Comparison of ENCODE assay signal across 8 cellular contexts in the genomic region with DNA sequence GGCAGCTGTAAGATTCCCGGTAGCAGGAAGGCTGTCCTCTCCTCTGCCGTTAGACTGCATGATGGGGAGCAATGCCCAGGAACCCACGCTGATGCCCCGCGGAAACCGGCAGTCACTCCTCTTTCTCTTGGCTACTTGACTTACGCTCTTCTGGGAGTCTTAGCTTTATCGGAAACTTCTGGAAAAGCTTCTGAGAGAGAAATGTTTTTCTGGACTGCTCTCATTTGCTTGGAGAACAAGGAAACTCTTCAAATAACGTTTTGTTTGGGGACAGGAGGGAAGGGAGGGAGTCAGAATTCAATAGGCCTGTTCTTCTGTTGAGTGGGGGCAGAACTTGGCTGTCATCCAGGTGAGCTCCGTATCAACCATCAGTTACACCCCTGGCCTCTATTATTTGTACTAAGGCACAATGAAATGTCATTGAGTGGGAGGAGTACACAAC.
A peak's percentile ranks its signal among the peaks of the same experiment; 100 is the strongest.
DNase-seq lines count a peak whose midpoint lies in the region; ATAC-seq and TF ChIP-seq lines count a peak whose summit lies in the region.

No MANE protein-coding gene starts in this region.

- TF ChIP-seq CTCF in AG09309 (IDR thresholded peaks at IDR 0.05; ENCODE audit: control insufficient read depth, insufficient read depth, low read depth, low read length, missing control alignments) (no peak), heart left ventricle (IDR thresholded peaks at IDR 0.05) (no peak)
- TF ChIP-seq CTCF in activated CD8-positive, alpha-beta T cell treated with anti-CD3 and anti-CD28 coated beads for 36 hours (IDR thresholded peaks at IDR 0.05), result no peak

- H3K4me1 Mint-ChIP-seq in activated CD8-positive, alpha-beta T cell treated with anti-CD3 and anti-CD28 coated beads for 36 hours (ENCODE audit: low read depth), result peaks cover 28% of the 10 kb centered on the region

- H3K4me1 ChIP-seq in heart left ventricle, result peaks cover 0 to 39% (median 13%) of the 10 kb centered on the region in 12 donors

- no peaks in the 10 kb centered on the region for H3K9me3 Mint-ChIP-seq in activated CD8-positive, alpha-beta T cell treated with anti-CD3 and anti-CD28 coated beads for 36 hours

- no peaks in the 10 kb centered on the region for H3K27me3 Mint-ChIP-seq in activated CD8-positive, alpha-beta T cell treated with anti-CD3 and anti-CD28 coated beads for 36 hours

- H3K9me3 ChIP-seq in heart left ventricle, result no peaks in the 10 kb centered on the region

- H3K27me3 ChIP-seq in heart left ventricle, result no peaks in the 10 kb centered on the region

- POLR2A ChIA-PET in activated CD8-positive, alpha-beta T cell treated with anti-CD3 and anti-CD28 coated beads for 36 hours (lab: Charles Lee), result interaction anchor here (1.7 kb wide), 1 partner anchor 9 kb away, joined by 3 read pairs; no protein-coding TSS in a partner anchor

- H3K4me3 Mint-ChIP-seq in activated CD8-positive, alpha-beta T cell treated with anti-CD3 and anti-CD28 coated beads for 36 hours, result peak overlapping the region; percentile 72

- peak overlapping the region; percentile 89 for H3K27ac Mint-ChIP-seq in activated CD8-positive, alpha-beta T cell treated with anti-CD3 and anti-CD28 coated beads for 36 hours

- DNase-seq in AG09309 (ENCODE audit: low read depth), result no peak
- DNase-seq in NCI-H1092 treated with DMSO at 0.1 percent for 48 hours (lab: John Stamatoyannopoulos, UW), result peak; percentile 98
- DNase-seq in activated CD8-positive, alpha-beta T cell treated with anti-CD3 and anti-CD28 coated beads for 36 hours, result peak; percentile 34
- DNase-seq in heart left ventricle, result peak in 4 of 5 donors; percentile 55 to 80 (median 74)
- peak; percentile 93 for DNase-seq in putamen (ENCODE audit: low spot score)
- DNase-seq in SKM-1 (lab: John Stamatoyannopoulos, UW; ENCODE audit: unreplicated experiment), result no peak

- 23 to 41% (median 35%) methylated on average over 10 of the region's 10 CpGs for WGBS in heart left ventricle, 4 donors

- H3K36me3 Mint-ChIP-seq in activated CD8-positive, alpha-beta T cell treated with anti-CD3 and anti-CD28 coated beads for 36 hours (ENCODE audit: low read depth), result no peaks in the 10 kb centered on the region

- TF ChIP-seq POLR2A in heart left ventricle (IDR thresholded peaks at IDR 0.05), result peak in 1 of 2 donors; percentile 28

- intact Hi-C loops in activated CD8-positive, alpha-beta T cell treated with anti-CD3 and anti-CD28 coated beads for 36 hours (cut with micrococcal nuclease), result no loop called here
- intact Hi-C loops in heart left ventricle (cut with DNase I), result loop anchor here in 2 of 10 donors (2.0 to 5.0 kb wide), 2 partner anchors 52 to 180 kb away; no protein-coding TSS in a partner anchor

- H3K4me3 ChIP-seq in AG09309 (ENCODE audit: control insufficient read depth, low read depth, low read length), result peak overlapping the region; percentile 3; the same call in 1 of the 2 replicates
- peak overlapping the region in 11 of 12 donors; percentile 12 to 60 (median 44) for H3K4me3 ChIP-seq in heart left ventricle

- no peaks in the 10 kb centered on the region for H3K36me3 ChIP-seq in heart left ventricle

- H3K27ac ChIP-seq in heart left ventricle, result peak overlapping the region; percentile 75 to 97 (median 88)

- ATAC-seq in activated CD8-positive, alpha-beta T cell treated with anti-CD3 and anti-CD28 coated beads for 36 hours, result no peak
- ATAC-seq in heart left ventricle (peak; percentile 81 to 92 (median 89)), GM21825 (IDR thresholded peaks at IDR 0.05; ENCODE audit: unreplicated experiment) (no peak), GM19035 (IDR thresholded peaks at IDR 0.05; ENCODE audit: unreplicated experiment) (no peak)

- CTCF ChIA-PET in activated CD8-positive, alpha-beta T cell treated with anti-CD3 and anti-CD28 coated beads for 36 hours (lab: Charles Lee), result interaction anchor here (1.0 to 2.1 kb wide), 5 partner anchors 9 to 181 kb away, joined by 3 to 6 read pairs (median 4); no protein-coding TSS in a partner anchor

Comparison
In these comparisons a context has a peak if more than half of its experiments do, and no peak if none do; other contexts are left out.
1. DNase-seq: peak in NCI-H1092 treated with DMSO at 0.1 percent for 48 hours (single experiment), activated CD8-positive, alpha-beta T cell treated with anti-CD3 and anti-CD28 coated beads for 36 hours (single experiment), heart left ventricle (4 of 5) and putamen (single experiment); none in AG09309 (single experiment) and SKM-1 (single experiment).
2. ATAC-seq: peak in heart left ventricle (4 of 4); none in activated CD8-positive, alpha-beta T cell treated with anti-CD3 and anti-CD28 coated beads for 36 hours (single experiment), GM21825 (single experiment) and GM19035 (single experiment).